ENCODE assay signal across 23 cellular contexts in genomic region chr10:93827035-93827804, GRCh38.
"Had no signal": no experiment of that assay in that cellular context is flagged by ENCODE, and none has a peak within 500 bp of the region (broad histone marks: within the 10 kb centered on the region; RNA-seq: fewer than 3 reads in every experiment).

No MANE protein-coding gene starts in this region.

- H3K4me3 Mint-ChIP-seq: activated CD4-positive, alpha-beta memory T cell treated with anti-CD3 and anti-CD28 coated beads for 36 hours; activated CD4-positive, alpha-beta T cell treated with anti-CD3 and anti-CD28 coated beads, Interleukin-2, amount 10 ng/mL, durations not matched to agents 7 days and 5 days; activated naive CD8-positive, alpha-beta T cell treated with anti-CD3 and anti-CD28 coated beads, Interleukin-2, amount 50 U/mL, for 24 hours; activated T-cell treated with anti-CD3 and anti-CD28 coated beads, Interleukin-2, amount 50 U/mL, for 4 hours had no signal

- H3K9me3 Mint-ChIP-seq: activated CD4-positive, alpha-beta memory T cell treated with anti-CD3 and anti-CD28 coated beads for 36 hours; activated CD4-positive, alpha-beta T cell treated with anti-CD3 and anti-CD28 coated beads, Interleukin-2, amount 10 ng/mL, durations not matched to agents 7 days and 5 days; activated naive CD4-positive, alpha-beta T cell treated with anti-CD3 and anti-CD28 coated beads, Interleukin-2, amount 50 U/mL, for 72 hours; activated naive CD8-positive, alpha-beta T cell treated with anti-CD3 and anti-CD28 coated beads, Interleukin-2, amount 50 U/mL, for 24 hours; activated T-cell treated with anti-CD3 and anti-CD28 coated beads, Interleukin-2, amount 50 U/mL, for 4 hours had no signal

- DNase-seq: activated CD4-positive, alpha-beta memory T cell treated with anti-CD3 and anti-CD28 coated beads for 36 hours; activated CD4-positive, alpha-beta T cell treated with anti-CD3 and anti-CD28 coated beads, Interleukin-2, amount 10 ng/mL, durations not matched to agents 7 days and 5 days; activated CD4-positive, CD25-positive, alpha-beta regulatory T cell; activated CD8-positive, alpha-beta memory T cell treated with anti-CD3 and anti-CD28 coated beads for 24 hours; activated effector memory CD4-positive, alpha-beta T cell treated with anti-CD3 and anti-CD28 coated beads, Interleukin-2, amount 50 U/mL, for 16 hours; activated naive CD4-positive, alpha-beta T cell treated with Interleukin-2 at 50 U/mL for 16 hours; activated naive CD8-positive, alpha-beta T cell treated with anti-CD3 and anti-CD28 coated beads, Interleukin-2, amount 50 U/mL, for 24 hours; activated T-cell treated with anti-CD3 and anti-CD28 coated beads, Interleukin-2, amount 50 U/mL, for 4 hours; amniotic stem cell; Karpas-422; NCI-H1092; NCI-H1930; NCI-H446; NCI-H524 treated with DMSO at 0.1 percent for 48 hours; NCI-H748 treated with DMSO at 0.1 percent for 48 hours; SIG-M5; T1000 had no signal

- H3K4me1 Mint-ChIP-seq: activated CD4-positive, alpha-beta T cell treated with anti-CD3 and anti-CD28 coated beads, Interleukin-2, amount 10 ng/mL, durations not matched to agents 7 days and 5 days; activated naive CD8-positive, alpha-beta T cell treated with anti-CD3 and anti-CD28 coated beads, Interleukin-2, amount 50 U/mL, for 24 hours had no signal

- H3K27ac Mint-ChIP-seq: activated CD4-positive, alpha-beta memory T cell treated with anti-CD3 and anti-CD28 coated beads for 36 hours; activated CD4-positive, alpha-beta T cell treated with anti-CD3 and anti-CD28 coated beads, Interleukin-2, amount 10 ng/mL, durations not matched to agents 7 days and 5 days; activated naive CD4-positive, alpha-beta T cell treated with anti-CD3 and anti-CD28 coated beads, Interleukin-2, amount 50 U/mL, for 72 hours; activated naive CD8-positive, alpha-beta T cell treated with anti-CD3 and anti-CD28 coated beads, Interleukin-2, amount 50 U/mL, for 24 hours had no signal

- ATAC-seq: activated naive CD4-positive, alpha-beta T cell treated with anti-CD3 and anti-CD28 coated beads, Interleukin-2, amount 50 U/mL, for 72 hours; activated naive CD8-positive, alpha-beta T cell treated with anti-CD3 and anti-CD28 coated beads, Interleukin-2, amount 50 U/mL, for 24 hours; activated T-cell treated with anti-CD3 and anti-CD28 coated beads, Interleukin-2, amount 50 U/mL, for 4 hours had no signal

- H3K27me3 ChIP-seq: brain microvascular endothelial cell, cardiac muscle cell had no signal

- FAIRE-seq: astrocyte, TTC549 had no signal

- H3K36me3 Mint-ChIP-seq: activated CD4-positive, alpha-beta memory T cell treated with anti-CD3 and anti-CD28 coated beads for 36 hours; activated naive CD4-positive, alpha-beta T cell treated with anti-CD3 and anti-CD28 coated beads, Interleukin-2, amount 50 U/mL, for 72 hours had no signal

- H3K27ac ChIP-seq: brain microvascular endothelial cell, cardiac muscle cell, VCaP had no signal

- H3K36me3 ChIP-seq: brain microvascular endothelial cell, cardiac muscle cell had no signal

- H3K4me3 ChIP-seq: cardiac muscle cell had no signal
